12 cellular contexts compared by ENCODE assay signal in genomic region chrX:32673193-32673592, GRCh38.
DNase-seq lines count a peak whose midpoint lies in the region; ATAC-seq, FAIRE-seq and TF ChIP-seq lines count a peak whose summit lies in the region.
"Had no signal": no experiment of that assay in that cellular context is flagged by ENCODE, and none has a peak within 500 bp of the region (broad histone marks: within the 10 kb centered on the region; RNA-seq: fewer than 3 reads in every experiment).

No MANE protein-coding gene starts in this region.

- 0 out of 2 replicates have a peak, but pooled peaks have one; percentile 13 for TF ChIP-seq CTCF in AG04450 (IDR thresholded peaks at IDR 0.05; ENCODE audit: low read depth, low read length)
- TF ChIP-seq CTCF in IMR-90 (conservative IDR thresholded peaks at IDR 0.05; ENCODE audit: low read depth, low read length), result no peak
- TF ChIP-seq CTCF in kidney (IDR thresholded peaks at IDR 0.05; ENCODE audit: borderline replicate concordance, extremely low read depth, insufficient read depth), result peak; percentile 8

- dilution Hi-C loops in IMR-90 (cut with HindIII; ENCODE audit: low sequenced_read_pairs, unreplicated experiment), result no loop called here

- H2AFZ ChIP-seq in IMR-90 (replicated peaks; ENCODE audit: low read length, poor library complexity), result no peak overlapping the region

- no peaks in the 10 kb centered on the region for H3K9me1 ChIP-seq in IMR-90 (ENCODE audit: insufficient read depth, low read length)

- H3K18ac ChIP-seq in IMR-90 (ENCODE audit: low read depth, low read length), result no peak overlapping the region

- no peak overlapping the region for H3K27ac ChIP-seq in AG04450 (ENCODE audit: low read depth, low read length)
- no peak overlapping the region for H3K27ac ChIP-seq in IMR-90 (ENCODE audit: insufficient read depth, low read length)
- no peak overlapping the region for H3K27ac ChIP-seq in kidney (ENCODE audit: low read depth in 2 of 2, low read length in 2 of 2)
- H3K27ac ChIP-seq: thyroid gland had no signal

- H3K4me3 ChIP-seq in AG04450 (ENCODE audit: low read depth, low read length) (no peak overlapping the region), IMR-90 (ENCODE audit: insufficient read depth, low read depth, low read length) (no peak overlapping the region), kidney (ENCODE audit: low read length in 2 of 2) (no peak overlapping the region)
- H3K4me3 ChIP-seq: thyroid gland had no signal

- H3K4ac ChIP-seq in IMR-90 (ENCODE audit: low read depth, low read length), result no peak overlapping the region

- peak; percentile 47 for FAIRE-seq in kidney (lab: Jason Lieb, UNC)

- H3K4me2 ChIP-seq in IMR-90 (ENCODE audit: low read depth, low read length), result no peak overlapping the region

- no peak overlapping the region for H3K14ac ChIP-seq in IMR-90 (replicated peaks; ENCODE audit: low read depth, low read length)

- TF ChIP-seq RAD21 in IMR-90 (IDR thresholded peaks at IDR 0.05; ENCODE audit: low read length), result no peak

- DNase-seq in AG04450 (ENCODE audit: low read depth, low spot score), result no peak
- peak; percentile 7 for DNase-seq in IMR-90
- DNase-seq in SW480 (ENCODE audit: low spot score), result peak; percentile 7
- no peak for DNase-seq in kidney
- no peak for DNase-seq in NCI-H524 (lab: John Stamatoyannopoulos, UW)
- DNase-seq: activated T-cell treated with anti-CD3 and anti-CD28 coated beads for 4 hours; CD8-positive, alpha-beta T cell; NCI-H146; thyroid gland had no signal

- no peak overlapping the region for H4K8ac ChIP-seq in IMR-90 (ENCODE audit: low read depth in 2 of 2, low read length in 2 of 2)

- H2AK9ac ChIP-seq in IMR-90 (replicated peaks; ENCODE audit: low read depth, low read length, poor library complexity), result no peak overlapping the region

- ATAC-seq in IMR-90 (ENCODE audit: low read depth) (peak; percentile 35), HG03378 (IDR thresholded peaks at IDR 0.05; ENCODE audit: unreplicated experiment) (no peak), HG02759 (IDR thresholded peaks at IDR 0.05; ENCODE audit: unreplicated experiment) (no peak), HG03196 (IDR thresholded peaks at IDR 0.05; ENCODE audit: unreplicated experiment) (no peak)
- ATAC-seq: CD8-positive, alpha-beta T cell had no signal

- in situ Hi-C loops in IMR-90 (cut with MboI; ENCODE audit: low sequenced_read_pairs), result no loop called here

- no peak overlapping the region for H4K5ac ChIP-seq in IMR-90 (ENCODE audit: low read depth, low read length)

- no peak overlapping the region for H3K23ac ChIP-seq in IMR-90 (ENCODE audit: low read depth, low read length)

- no TSS peak for BruUV-seq in IMR-90 (replicated peaks; lab: Mats Ljungman, UMichigan)

- H3K4me1 ChIP-seq in IMR-90 (ENCODE audit: control insufficient read depth, insufficient read depth, low read length), result no peaks in the 10 kb centered on the region
- H3K4me1 ChIP-seq in kidney (ENCODE audit: control insufficient read depth in 1 of 2, insufficient read depth in 1 of 2, low read depth in 1 of 2, low read length in 2 of 2), result no peaks in the 10 kb centered on the region
- H3K4me1 ChIP-seq: thyroid gland had no signal

- H3K9ac ChIP-seq in IMR-90 (ENCODE audit: low read depth, low read length), result no peak overlapping the region
- no peak overlapping the region for H3K9ac ChIP-seq in kidney (ENCODE audit: low read length in 2 of 2)

- H2BK120ac ChIP-seq in IMR-90 (ENCODE audit: low read depth, low read length), result no peak overlapping the region

- H2AK5ac ChIP-seq in IMR-90 (ENCODE audit: low read depth, low read length), result no peak overlapping the region

- TF ChIP-seq POLR2A in IMR-90 (IDR thresholded peaks at IDR 0.05; ENCODE audit: low read depth, low read length), result no peak

- H3K9me3 ChIP-seq in AG04450 (ENCODE audit: control insufficient read depth, insufficient read depth, low read length), result no peaks in the 10 kb centered on the region
- H3K9me3 ChIP-seq in IMR-90 (ENCODE audit: control insufficient read depth, insufficient read depth, low read length), result no peaks in the 10 kb centered on the region
- no peaks in the 10 kb centered on the region for H3K9me3 ChIP-seq in kidney (ENCODE audit: control insufficient read depth in 1 of 2, low read length in 2 of 2)
- H3K9me3 ChIP-seq: thyroid gland had no signal

- H3K27me3 ChIP-seq in AG04450 (ENCODE audit: control insufficient read depth, insufficient read depth, low read length) (no peaks in the 10 kb centered on the region), IMR-90 (ENCODE audit: control insufficient read depth, insufficient read depth, low read length) (no peaks in the 10 kb centered on the region)
- H3K27me3 ChIP-seq: thyroid gland had no signal

- H3K36me3 ChIP-seq in IMR-90 (ENCODE audit: control insufficient read depth, insufficient read depth, low read length), result no peaks in the 10 kb centered on the region
- no peaks in the 10 kb centered on the region for H3K36me3 ChIP-seq in kidney (ENCODE audit: control insufficient read depth in 1 of 2, insufficient read depth in 2 of 2, low read length in 2 of 2)
- H3K36me3 ChIP-seq: thyroid gland had no signal

- H3K56ac ChIP-seq in IMR-90 (ENCODE audit: extremely low read depth, insufficient read depth, low read length), result no peak overlapping the region

- H4K91ac ChIP-seq in IMR-90 (ENCODE audit: insufficient read depth, low read depth, low read length), result no peak overlapping the region

- H3K79me1 ChIP-seq in IMR-90 (ENCODE audit: low read depth in 1 of 2, low read length in 2 of 2), result no peaks in the 10 kb centered on the region

- no peak overlapping the region for H2BK20ac ChIP-seq in IMR-90 (ENCODE audit: low read depth, low read length)

- POLR2A ChIA-PET in AG04450 (lab: Yijun Ruan, JAX) (no interaction called here), IMR-90 (lab: Charles Lee; ENCODE audit: unreplicated experiment) (no interaction called here)

- CTCF ChIA-PET in AG04450 (lab: Charles Lee), result interaction anchor here (0.6 to 1.2 kb wide), 3 partner anchors 14 to 265 kb away, joined by 3 to 4 read pairs (median 3); no protein-coding TSS in a partner anchor
- CTCF ChIA-PET in IMR-90 (lab: Yijun Ruan, JAX), result no interaction called here

- H4K20me1 ChIP-seq in IMR-90 (ENCODE audit: insufficient read depth, low read length), result no peaks in the 10 kb centered on the region

- H2BK15ac ChIP-seq in IMR-90 (ENCODE audit: low read depth, low read length), result no peak overlapping the region

- no CpG with 5 or more reads among the region's 4 CpGs for WGBS in IMR-90 (ENCODE audit: extremely low coverage in 2 of 2, insufficient read length in 1 of 2), 2 experiments

- intact Hi-C loops in IMR-90 (cut with micrococcal nuclease) (loop anchor here (5.0 kb wide), 1 partner anchor 141 kb away; no protein-coding TSS in a partner anchor), kidney (cut with DNase I) (no loop called here)

- H2BK5ac ChIP-seq in IMR-90 (ENCODE audit: low read depth, low read length, poor library complexity, severe bottlenecking), result no peak overlapping the region

TF ChIP-seq in IMR-90, 13 proteins besides CTCF, POLR2A, EP300 and RAD21:
- no peak for TF ChIP-seq BHLHE40 (IDR thresholded peaks at IDR 0.05; ENCODE audit: low read depth, low read length)
- no peak for TF ChIP-seq MAZ (IDR thresholded peaks at IDR 0.05; ENCODE audit: borderline replicate concordance, low read depth, low read length)
- no peak for TF ChIP-seq RCOR1 (IDR thresholded peaks at IDR 0.05; ENCODE audit: insufficient replicate concordance, low read length)
- TF ChIP-seq MXI1 (IDR thresholded peaks at IDR 0.05; ENCODE audit: borderline replicate concordance, low read depth, low read length), result no peak
- TF ChIP-seq SMC3 (IDR thresholded peaks at IDR 0.05; ENCODE audit: low read depth, low read length), result no peak
- TF ChIP-seq RFX5 (IDR thresholded peaks at IDR 0.05; ENCODE audit: low read depth, low read length), result no peak
- no peak for TF ChIP-seq FOS (IDR thresholded peaks at IDR 0.05; ENCODE audit: low read depth, low read length)
- TF ChIP-seq CEBPB (IDR thresholded peaks at IDR 0.05; ENCODE audit: low read depth, low read length), result no peak
- no peak for TF ChIP-seq NFE2L2 (IDR thresholded peaks at IDR 0.05; ENCODE audit: low read depth, low read length)
- TF ChIP-seq MAFK (IDR thresholded peaks at IDR 0.05; ENCODE audit: low read depth, low read length), result no peak
- TF ChIP-seq USF2 (IDR thresholded peaks at IDR 0.05; ENCODE audit: low read depth, low read length), result no peak
- TF ChIP-seq CHD1 (IDR thresholded peaks at IDR 0.05; ENCODE audit: low read depth, low read length), result no peak

Comparison
In these comparisons a context has a peak if more than half of its experiments do, and no peak if none do; other contexts are left out.
1. DNase-seq: peak in IMR-90 (single experiment) and SW480 (single experiment); none in AG04450 (single experiment), kidney (single experiment) and NCI-H524 (0 of 2).